Comparison of ENCODE assay signal across 8 cellular contexts in genomic region chr2:45993476-45993991, GRCh38.
DNase-seq lines count a peak whose midpoint lies in the region; ATAC-seq and TF ChIP-seq lines count a peak whose summit lies in the region.

No MANE protein-coding gene starts in this region.

- no peaks in the 10 kb centered on the region for H3K27me3 ChIP-seq in transverse colon

- no peaks in the 10 kb centered on the region for H3K36me3 ChIP-seq in transverse colon

- no peak for TF ChIP-seq POLR2A in transverse colon (IDR thresholded peaks at IDR 0.05)

- H3K9me3 ChIP-seq in transverse colon = no peaks in the 10 kb centered on the region

- in situ Hi-C loops in Caki2 (cut with HindIII; ENCODE audit: low pct_unique_long_range_greater_than_20kb, low sequenced_read_pairs) = no loop called here
- in situ Hi-C loops in transverse colon (cut with MboI; ENCODE audit: low pct_ligation_motif_present in 1 of 4, low pct_unique_long_range_greater_than_20kb in 1 of 4, low sequenced_read_pairs in 3 of 4) = loop anchor here in 2 of 4 donors (10.0 to 25.0 kb wide), 2 partner anchors 461 to 644 kb away; no protein-coding TSS in a partner anchor

- peak; percentile 94 to 95 for ATAC-seq in activated T-cell treated with anti-CD3 and anti-CD28 coated beads, Interleukin-2, amount 50 U/mL, for 72 hours (replicated peaks in 1 of 2)
- no peak for ATAC-seq in GM19455 (IDR thresholded peaks at IDR 0.05; ENCODE audit: unreplicated experiment)

- peaks cover 11% of the 10 kb centered on the region for H3K4me1 Mint-ChIP-seq in activated T-cell treated with anti-CD3 and anti-CD28 coated beads, Interleukin-2, amount 50 U/mL, for 72 hours (ENCODE audit: low read depth)

- peaks cover 17 to 45% (median 27%) of the 10 kb centered on the region in 4 donors for H3K4me1 ChIP-seq in transverse colon

- H3K4me3 ChIP-seq in foreskin fibroblast (ENCODE audit: low read depth in 1 of 2, low read length in 2 of 2) = no peak overlapping the region
- no peak overlapping the region for H3K4me3 ChIP-seq in transverse colon

- H3K4me3 Mint-ChIP-seq in activated T-cell treated with anti-CD3 and anti-CD28 coated beads, Interleukin-2, amount 50 U/mL, for 72 hours = peak overlapping the region in 1 of 2 donors; percentile 18

- no peak for TF ChIP-seq EP300 in transverse colon (IDR thresholded peaks at IDR 0.05; ENCODE audit: low read depth)

- H3K9me3 Mint-ChIP-seq in activated T-cell treated with anti-CD3 and anti-CD28 coated beads, Interleukin-2, amount 50 U/mL, for 72 hours = no peaks in the 10 kb centered on the region

- peak; percentile 61 for TF ChIP-seq CTCF in foreskin fibroblast (IDR thresholded peaks at IDR 0.05; ENCODE audit: low read depth, low read length)
- TF ChIP-seq CTCF in transverse colon (IDR thresholded peaks at IDR 0.05) = peak; percentile 76 to 86 (median 83)

- peak overlapping the region; percentile 6 for H3K27ac Mint-ChIP-seq in activated T-cell treated with anti-CD3 and anti-CD28 coated beads, Interleukin-2, amount 50 U/mL, for 72 hours

- H3K36me3 Mint-ChIP-seq in activated T-cell treated with anti-CD3 and anti-CD28 coated beads, Interleukin-2, amount 50 U/mL, for 72 hours (ENCODE audit: insufficient read depth in 2 of 2) = no peaks in the 10 kb centered on the region

- intact Hi-C loops in transverse colon (cut with DNase I; ENCODE audit: low total_unique reads) = loop anchor here (10.0 kb wide), 1 partner anchor 381 kb away; no protein-coding TSS in a partner anchor

- 0 to 58% methylated on average over 1 to 6 of the region's 6 CpGs for WGBS in transverse colon (ENCODE audit: low coverage in 1 of 2), 2 donors

- DNase-seq in Caki2 (ENCODE audit: low read depth) = peak; percentile 39
- peak in 49 of 76 experiments; percentile 1 to 61 (median 22) for DNase-seq in HUDEP-2 (lab: John Stamatoyannopoulos, UW; ENCODE audit: unreplicated experiment in 76 of 76)
- DNase-seq in RPMI8226 = peak; percentile 66
- DNase-seq in activated T-cell treated with anti-CD3 and anti-CD28 coated beads, Interleukin-2, amount 50 U/mL, for 72 hours = peak; percentile 70 to 74
- peak; percentile 63 to 86 for DNase-seq in foreskin fibroblast
- DNase-seq in non-pigmented ciliary epithelial cell (ENCODE audit: low read depth) = peak; percentile 64
- peak; percentile 71 for DNase-seq in transverse colon

- peak overlapping the region in 3 of 4 donors; percentile 70 to 78 (median 77) for H3K27ac ChIP-seq in transverse colon

- H3K27me3 Mint-ChIP-seq in activated T-cell treated with anti-CD3 and anti-CD28 coated beads, Interleukin-2, amount 50 U/mL, for 72 hours (ENCODE audit: low read depth) = no peaks in the 10 kb centered on the region

Comparison
In these comparisons a context has a peak if more than half of its experiments do, and no peak if none do; other contexts are left out.
1. DNase-seq: peak in every context shown above with its lines; median percentile 74 in foreskin fibroblast; 72 in activated T-cell treated with anti-CD3 and anti-CD28 coated beads, Interleukin-2, amount 50 U/mL, for 72 hours; 71 in transverse colon; 66 in RPMI8226; 64 in non-pigmented ciliary epithelial cell; 39 in Caki2; 22 in HUDEP-2.